ENCODE assay signal across 1 cellular context in genomic region chr1:7387053-7387861, GRCh38.
TF ChIP-seq lines count a peak whose summit lies in the region.

No MANE protein-coding gene starts in this region.

TF ChIP-seq in GM23338, 12 proteins besides CTCF, POLR2A, EP300 and RAD21 (continued from another document):
- TF ChIP-seq EZH2 (IDR thresholded peaks at IDR 0.05; ENCODE audit: low read depth, unreplicated experiment) (no peak), EZH2phosphoT487 (IDR thresholded peaks at IDR 0.05; ENCODE audit: unreplicated experiment) (no peak), JUNB (IDR thresholded peaks at IDR 0.05; ENCODE audit: unreplicated experiment) (no peak), STAT1 (IDR thresholded peaks at IDR 0.05; ENCODE audit: unreplicated experiment) (no peak), ZNF114 (CRISPR knock-in tag; IDR thresholded peaks at IDR 0.05) (no peak), POLR2AphosphoS5 (IDR thresholded peaks at IDR 0.05; ENCODE audit: low read depth) (no peak), ETS1 (IDR thresholded peaks at IDR 0.05) (no peak)
